ENCODE assay signal across 10 cellular contexts in the genomic region with DNA sequence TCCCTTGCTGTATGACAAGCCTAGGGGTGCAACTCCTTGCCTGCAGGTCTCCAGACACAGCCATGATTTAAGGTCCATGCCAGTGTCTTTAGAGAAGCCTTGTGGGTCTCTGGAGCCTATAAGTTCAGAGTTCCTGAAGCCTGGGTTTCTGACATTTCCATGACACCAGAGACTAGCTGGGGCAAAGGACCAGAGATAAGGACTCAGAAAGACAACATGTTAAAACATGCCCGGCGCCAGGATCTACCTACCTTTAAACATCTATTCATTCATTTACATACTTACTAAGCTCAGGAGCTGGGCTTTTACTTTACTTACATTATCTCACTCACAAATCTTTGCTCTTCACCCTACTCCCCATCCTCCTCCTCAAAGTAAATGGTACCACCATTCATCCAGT. TPM values are rescaled to one million over a fixed set of nuclear protein-coding genes. Genes with fewer than 3 reads are reported as not detected.
DNase-seq lines count a peak whose midpoint lies in the region; ATAC-seq, FAIRE-seq and TF ChIP-seq lines count a peak whose summit lies in the region.
"Had no signal": no experiment of that assay in that cellular context is flagged by ENCODE, and none has a peak within 500 bp of the region (broad histone marks: within the 10 kb centered on the region; RNA-seq: fewer than 3 reads in every experiment).

No MANE protein-coding gene starts in this region.

- H3K4me1 ChIP-seq in HEK293 (ENCODE audit: control insufficient read depth, insufficient read depth, low read length) (peaks cover 8% of the 10 kb centered on the region), HepG2 (ENCODE audit: insufficient read depth, low read length) (peaks cover 29% of the 10 kb centered on the region), small intestine (ENCODE audit: control insufficient read depth in 2 of 2, insufficient read depth in 1 of 2, low read depth in 1 of 2, low read length in 1 of 2) (peaks cover 3 to 7% of the 10 kb centered on the region in 2 donors)

- H3K9ac ChIP-seq in HepG2 (ENCODE audit: insufficient read depth, low read depth, low read length): peak overlapping the region; percentile 92

- in situ Hi-C loops in HepG2 (cut with HindIII; ENCODE audit: extremely low pct_ligation_motif_present, low pct_unique_long_range_greater_than_20kb): no loop called here

- FAIRE-seq in HepG2 (lab: Jason Lieb, UNC): no peak
- no peak for FAIRE-seq in small intestine (lab: Jason Lieb, UNC)

- H3K36me3 ChIP-seq in HEK293 (ENCODE audit: control insufficient read depth in 2 of 2, insufficient read depth in 1 of 2, low read length in 2 of 2): peaks cover 37 to 71% of the 10 kb centered on the region in 2 experiments
- peaks cover 28 to 43% of the 10 kb centered on the region in 2 experiments for H3K36me3 ChIP-seq in HepG2 (replicated peaks in 1 of 2; ENCODE audit: control insufficient read depth in 1 of 2, insufficient read depth in 2 of 2, low read length in 2 of 2)
- H3K36me3 ChIP-seq in small intestine (ENCODE audit: control insufficient read depth in 2 of 2, insufficient read depth in 2 of 2, low read length in 2 of 2): peaks cover 8 to 12% of the 10 kb centered on the region in 2 donors

- POLR2A ChIA-PET in HEK293 (lab: Yijun Ruan, JAX) (interaction anchor here (1.1 to 1.8 kb wide), 3 partner anchors 9 to 22 kb away, joined by 3 to 8 read pairs (median 5); no protein-coding TSS in a partner anchor), HepG2 (lab: Yijun Ruan, JAX) (interaction anchor here (0.7 to 3.0 kb wide), 6 partner anchors 9 to 57 kb away, joined by 3 to 21 read pairs (median 6); a partner anchor contains a TSS)

- CTCF ChIA-PET in HEK293 (lab: Yijun Ruan, JAX): interaction anchor here (0.6 to 2.4 kb wide), 5 partner anchors 9 to 694 kb away, joined by 3 to 17 read pairs (median 6); a partner anchor contains a TSS
- CTCF ChIA-PET in HepG2 (lab: Yijun Ruan, JAX; ENCODE audit: low intra/inter-chr PET ratio, low total read pairs): no interaction called here

- DNase-seq in HepG2 (ENCODE audit: low spot score): no peak
- DNase-seq in OCI-M2 (lab: John Stamatoyannopoulos, UW; ENCODE audit: unreplicated experiment): no peak
- DNase-seq in small intestine: no peak
- DNase-seq: activated effector memory CD4-positive, alpha-beta T cell treated with Interleukin-2 at 50 U/mL for 16 hours; foreskin melanocyte had no signal

- H3K9me3 Mint-ChIP-seq in activated T-helper 17 cell treated with anti-CD3 and anti-CD28 coated beads, Interleukin-2, amount 50 U/mL, for 72 hours: no peaks in the 10 kb centered on the region

- H3K4me1 Mint-ChIP-seq in activated T-helper 17 cell treated with anti-CD3 and anti-CD28 coated beads, Interleukin-2, amount 50 U/mL, for 72 hours: peaks cover 21% of the 10 kb centered on the region

- TF ChIP-seq RAD21 in HepG2 (CRISPR knock-in tag; IDR thresholded peaks at IDR 0.05): no peak

- H3K27ac ChIP-seq in 22Rv1 (0 out of 2 replicates have a peak overlapping the region, but pooled peaks have one; percentile 85), HEK293 (ENCODE audit: extremely low read depth, low read depth, low read length) (peak overlapping the region; percentile 29; the same call in 1 of the 2 replicates), HepG2 (ENCODE audit: extremely low read length, insufficient read depth, low read length) (peak overlapping the region; percentile 87), small intestine (ENCODE audit: low read depth in 1 of 2, low read length in 1 of 2) (no peak overlapping the region)

- TF ChIP-seq POLR2A in HepG2 (IDR thresholded peaks at IDR 0.05; ENCODE audit: insufficient read depth in 1 of 2, low read depth in 2 of 2, low read length in 2 of 2): peak in 1 of 2 experiments; percentile 21; a peak in 1 of 4 replicates

- H3K9me3 ChIP-seq in HEK293 (ENCODE audit: control insufficient read depth, insufficient read depth, low read depth, low read length) (no peaks in the 10 kb centered on the region), HepG2 (ENCODE audit: low read length) (no peaks in the 10 kb centered on the region), small intestine (ENCODE audit: control insufficient read depth, low read depth) (no peaks in the 10 kb centered on the region)

- no peaks in the 10 kb centered on the region for H3K27me3 Mint-ChIP-seq in activated T-helper 17 cell treated with anti-CD3 and anti-CD28 coated beads, Interleukin-2, amount 50 U/mL, for 72 hours

- H3K27me3 ChIP-seq in HepG2 (ENCODE audit: control insufficient read depth in 1 of 2, insufficient read depth in 2 of 2, low read length in 2 of 2) (no peaks in the 10 kb centered on the region; a peak in 1 of 5 replicates), small intestine (ENCODE audit: control insufficient read depth in 2 of 2, insufficient read depth in 2 of 2, low read length in 2 of 2) (no peaks in the 10 kb centered on the region)

- no peaks in the 10 kb centered on the region for H4K20me1 ChIP-seq in HepG2 (ENCODE audit: insufficient read depth, low read length)

- TF ChIP-seq EP300 in HepG2 (IDR thresholded peaks at IDR 0.05; ENCODE audit: low read depth in 2 of 2, low read length in 2 of 2) (no peak; a peak in 1 of 4 replicates), HepG2 (CRISPR knock-in tag; IDR thresholded peaks at IDR 0.05; ENCODE audit: borderline replicate concordance) (no peak)

- 51% methylated on average over 2 of the region's 2 CpGs for WGBS in HepG2 (ENCODE audit: low lambda C conversion rate)
- 75 to 82% (median 78%) methylated on average over 2 of the region's 2 CpGs for WGBS in small intestine, 3 donors

- H3K4me2 ChIP-seq in HepG2 (ENCODE audit: low read depth, low read length): peak overlapping the region; percentile 80

- intact Hi-C loops in HepG2 (cut with micrococcal nuclease; ENCODE audit: unreplicated experiment): no loop called here

- peaks cover 65% of the 10 kb centered on the region for H3K36me3 Mint-ChIP-seq in activated T-helper 17 cell treated with anti-CD3 and anti-CD28 coated beads, Interleukin-2, amount 50 U/mL, for 72 hours (ENCODE audit: low read depth)

- peaks cover 39% of the 10 kb centered on the region for H3K79me2 ChIP-seq in HepG2 (ENCODE audit: insufficient read depth, low read length)

- no peak for ATAC-seq in activated T-helper 17 cell treated with anti-CD3 and anti-CD28 coated beads, Interleukin-2, amount 50 U/mL, for 72 hours (replicated peaks)
- ATAC-seq in HepG2 (no peak), GM21381 (IDR thresholded peaks at IDR 0.05; ENCODE audit: unreplicated experiment) (no peak), HG02623 (IDR thresholded peaks at IDR 0.05; ENCODE audit: unreplicated experiment) (no peak)

- no TSS peak for BruUV-seq in HepG2 (replicated peaks; lab: Mats Ljungman, UMichigan)

- peak overlapping the region; percentile 99 for H3K27ac Mint-ChIP-seq in activated T-helper 17 cell treated with anti-CD3 and anti-CD28 coated beads, Interleukin-2, amount 50 U/mL, for 72 hours

- TF ChIP-seq CTCF in 22Rv1 (IDR thresholded peaks at IDR 0.05): no peak
- TF ChIP-seq CTCF in HEK293 (tag by site-specific recombination; IDR thresholded peaks at IDR 0.05): no peak
- TF ChIP-seq CTCF in HepG2 (CRISPR knock-in tag; IDR thresholded peaks at IDR 0.05): no peak

- H2AFZ ChIP-seq in HepG2 (ENCODE audit: low read length): no peak overlapping the region

- H3K4me3 ChIP-seq in HEK293 (ENCODE audit: low read depth, low read length) (no peak overlapping the region), HepG2 (replicated peaks in 1 of 3; ENCODE audit: insufficient read depth in 1 of 3, low read depth in 2 of 3, low read length in 3 of 3) (peak overlapping the region; percentile 91 to 98 (median 93); a peak in 5 of 6 replicates), small intestine (ENCODE audit: low read depth in 1 of 2, low read length in 2 of 2) (no peak overlapping the region)

- peak overlapping the region; percentile 99 for H3K4me3 Mint-ChIP-seq in activated T-helper 17 cell treated with anti-CD3 and anti-CD28 coated beads, Interleukin-2, amount 50 U/mL, for 72 hours

RNA-seq across cellular contexts. Expression of a gene that starts 1.5 kb away (rescaled TPM):
- total RNA-seq in activated T-helper 17 cell treated with anti-CD3 and anti-CD28 coated beads, Interleukin-2, amount 50 U/mL, for 72 hours: 100 to 1,000 TPM in 1 of 2 donors, 10 to 100 TPM in 1; 63.3 to 109 TPM
- total RNA-seq in HepG2 (2016; rRNA removed; fragmentation: Illumina TruSeq; extraction: Trizol): 217 and 294 TPM in 2 replicates
- 159 and 163 TPM in 2 replicates for total RNA-seq in HepG2 (2016; cell fraction: cytosol; rRNA removed; fragmentation: Illumina TruSeq; extraction: Trizol; ENCODE audit: low read depth)
- total RNA-seq in HepG2 (2016; cell fraction: insoluble cytoplasmic fraction; rRNA removed; fragmentation: Illumina TruSeq; extraction: Trizol): 225 and 322 TPM in 2 replicates
- 113 and 118 TPM in 2 replicates for total RNA-seq in HepG2 (2016; cell fraction: membrane; rRNA removed; fragmentation: Illumina TruSeq; extraction: Trizol)
- total RNA-seq in HepG2 (2016; cell fraction: nucleus; rRNA removed; fragmentation: Illumina TruSeq; extraction: Trizol): 94.1 and 102 TPM in 2 replicates
- polyA plus RNA-seq in HepG2 (2011; rRNA removed) (131 and 137 TPM in 2 replicates), small intestine (100 to 1,000 TPM; 146 to 247 (median 180) TPM)
- 178 and 188 TPM in 2 replicates for polyA plus RNA-seq in HepG2 (2011; cell fraction: cytosol; rRNA removed)
- 65.8 and 77.3 TPM in 2 replicates for polyA plus RNA-seq in HepG2 (2011; cell fraction: nucleus; rRNA removed)
- 92.3 and 97.7 TPM in 2 replicates for polyA plus RNA-seq in HepG2 (2012)
- 113 and 115 TPM in 2 replicates for polyA plus RNA-seq in HepG2 (2016; cell fraction: cytosol; fragmentation: Illumina TruSeq; extraction: Trizol; ENCODE audit: low read depth)
- 260 and 314 TPM in 2 replicates for polyA plus RNA-seq in HepG2 (2016; cell fraction: insoluble cytoplasmic fraction; fragmentation: Illumina TruSeq; extraction: Trizol; ENCODE audit: low read depth)
- polyA plus RNA-seq in HepG2 (2016; cell fraction: membrane; fragmentation: Illumina TruSeq; extraction: Trizol; ENCODE audit: low read depth): 75.9 and 83.5 TPM in 2 replicates
- 124 and 142 TPM in 2 replicates for polyA plus RNA-seq in HepG2 (2016; cell fraction: nucleus; fragmentation: Illumina TruSeq; extraction: Trizol; ENCODE audit: insufficient read depth, low read depth)
- polyA minus RNA-seq in HepG2 (2011; rRNA and poly(A)+ RNA removed; ENCODE audit: low replicate concordance): 68.9 and 78.1 TPM in 2 replicates
- 21.0 and 23.5 TPM in 2 replicates for polyA minus RNA-seq in HepG2 (2011; cell fraction: cytosol; rRNA and poly(A)+ RNA removed)
- 83.2 and 89.1 TPM in 2 replicates for polyA minus RNA-seq in HepG2 (2011; cell fraction: nucleus; rRNA and poly(A)+ RNA removed)

RNA-seq across cellular contexts. Expression of a gene that starts 1.5 kb away (rescaled TPM):
- 10 to 100 TPM; 20.8 to 48.7 TPM for total RNA-seq in activated T-helper 17 cell treated with anti-CD3 and anti-CD28 coated beads, Interleukin-2, amount 50 U/mL, for 72 hours
- total RNA-seq in HepG2 (2016; rRNA removed; fragmentation: Illumina TruSeq; extraction: Trizol): 17.3 and 24.6 TPM in 2 replicates
- 6.4 and 7.4 TPM in 2 replicates for total RNA-seq in HepG2 (2016; cell fraction: cytosol; rRNA removed; fragmentation: Illumina TruSeq; extraction: Trizol; ENCODE audit: low read depth)
- 17.1 and 25.6 TPM in 2 replicates for total RNA-seq in HepG2 (2016; cell fraction: insoluble cytoplasmic fraction; rRNA removed; fragmentation: Illumina TruSeq; extraction: Trizol)
- total RNA-seq in HepG2 (2016; cell fraction: membrane; rRNA removed; fragmentation: Illumina TruSeq; extraction: Trizol): 7.7 and 8.9 TPM in 2 replicates
- 28.4 and 31.8 TPM in 2 replicates for total RNA-seq in HepG2 (2016; cell fraction: nucleus; rRNA removed; fragmentation: Illumina TruSeq; extraction: Trizol)
- polyA plus RNA-seq in HepG2 (2011; rRNA removed) (13.4 and 20.7 TPM in 2 replicates), small intestine (1 to 10 TPM in 1 of 3 donors, not detected in 2; 2.5 TPM)
- polyA plus RNA-seq in HepG2 (2011; cell fraction: cytosol; rRNA removed): 4.7 and 7.1 TPM in 2 replicates
- polyA plus RNA-seq in HepG2 (2011; cell fraction: nucleus; rRNA removed): 58.4 and 108 TPM in 2 replicates
- polyA plus RNA-seq in HepG2 (2012): 6.6 and 17.5 TPM in 2 replicates
- polyA plus RNA-seq in HepG2 (2016; cell fraction: cytosol; fragmentation: Illumina TruSeq; extraction: Trizol; ENCODE audit: low read depth): 1.3 and 1.6 TPM in 2 replicates
- polyA plus RNA-seq in HepG2 (2016; cell fraction: insoluble cytoplasmic fraction; fragmentation: Illumina TruSeq; extraction: Trizol; ENCODE audit: low read depth): 13.3 and 16.0 TPM in 2 replicates
- 2.3 and 3.2 TPM in 2 replicates for polyA plus RNA-seq in HepG2 (2016; cell fraction: membrane; fragmentation: Illumina TruSeq; extraction: Trizol; ENCODE audit: low read depth)
- 65.8 and 68.9 TPM in 2 replicates for polyA plus RNA-seq in HepG2 (2016; cell fraction: nucleus; fragmentation: Illumina TruSeq; extraction: Trizol; ENCODE audit: insufficient read depth, low read depth)
- polyA minus RNA-seq in HepG2 (2011; rRNA and poly(A)+ RNA removed; ENCODE audit: low replicate concordance): 6.9 and 17.6 TPM in 2 replicates
- 5.3 and 5.4 TPM in 2 replicates for polyA minus RNA-seq in HepG2 (2011; cell fraction: cytosol; rRNA and poly(A)+ RNA removed)
- polyA minus RNA-seq in HepG2 (2011; cell fraction: nucleus; rRNA and poly(A)+ RNA removed): 14.9 and 18.7 TPM in 2 replicates

RNA-seq across cellular contexts. Expression of a gene that starts 25.6 kb away (rescaled TPM):
- total RNA-seq in activated T-helper 17 cell treated with anti-CD3 and anti-CD28 coated beads, Interleukin-2, amount 50 U/mL, for 72 hours: 10 to 100 TPM; 38.5 to 95.1 TPM
- total RNA-seq in HepG2 (2016; rRNA removed; fragmentation: Illumina TruSeq; extraction: Trizol): 7.5 and 22.1 TPM in 2 replicates
- 10.5 and 11.7 TPM in 2 replicates for total RNA-seq in HepG2 (2016; cell fraction: cytosol; rRNA removed; fragmentation: Illumina TruSeq; extraction: Trizol; ENCODE audit: low read depth)
- 6.2 and 23.3 TPM in 2 replicates for total RNA-seq in HepG2 (2016; cell fraction: insoluble cytoplasmic fraction; rRNA removed; fragmentation: Illumina TruSeq; extraction: Trizol)
- 9.8 and 10.1 TPM in 2 replicates for total RNA-seq in HepG2 (2016; cell fraction: membrane; rRNA removed; fragmentation: Illumina TruSeq; extraction: Trizol)
- total RNA-seq in HepG2 (2016; cell fraction: nucleus; rRNA removed; fragmentation: Illumina TruSeq; extraction: Trizol): 20.2 and 23.1 TPM in 2 replicates
- polyA plus RNA-seq in HepG2 (2011; rRNA removed) (17.0 and 22.7 TPM in 2 replicates), small intestine (1 to 10 TPM; 3.8 to 9.2 (median 4.2) TPM)
- 9.6 and 15.4 TPM in 2 replicates for polyA plus RNA-seq in HepG2 (2011; cell fraction: cytosol; rRNA removed)
- 39.0 and 41.1 TPM in 2 replicates for polyA plus RNA-seq in HepG2 (2011; cell fraction: nucleus; rRNA removed)
- 13.3 and 17.4 TPM in 2 replicates for polyA plus RNA-seq in HepG2 (2012)
- 1.4 and 1.5 TPM in 2 replicates for polyA plus RNA-seq in HepG2 (2016; cell fraction: cytosol; fragmentation: Illumina TruSeq; extraction: Trizol; ENCODE audit: low read depth)
- polyA plus RNA-seq in HepG2 (2016; cell fraction: insoluble cytoplasmic fraction; fragmentation: Illumina TruSeq; extraction: Trizol; ENCODE audit: low read depth): 4.9 and 6.1 TPM in 2 replicates
- polyA plus RNA-seq in HepG2 (2016; cell fraction: membrane; fragmentation: Illumina TruSeq; extraction: Trizol; ENCODE audit: low read depth): 2.1 and 2.5 TPM in 2 replicates
- polyA plus RNA-seq in HepG2 (2016; cell fraction: nucleus; fragmentation: Illumina TruSeq; extraction: Trizol; ENCODE audit: insufficient read depth, low read depth): 37.4 and 38.2 TPM in 2 replicates
- 34.0 and 72.4 TPM in 2 replicates for polyA minus RNA-seq in HepG2 (2011; rRNA and poly(A)+ RNA removed; ENCODE audit: low replicate concordance)
- 22.9 and 27.6 TPM in 2 replicates for polyA minus RNA-seq in HepG2 (2011; cell fraction: cytosol; rRNA and poly(A)+ RNA removed)
- polyA minus RNA-seq in HepG2 (2011; cell fraction: nucleus; rRNA and poly(A)+ RNA removed): 14.0 and 16.7 TPM in 2 replicates

RNA-seq across cellular contexts. Expression of a gene that starts 25.8 kb away (rescaled TPM):
- 100 to 1,000 TPM in 1 of 2 donors, 10 to 100 TPM in 1; 37.1 to 101 TPM for total RNA-seq in activated T-helper 17 cell treated with anti-CD3 and anti-CD28 coated beads, Interleukin-2, amount 50 U/mL, for 72 hours
- 222 and 239 TPM in 2 replicates for total RNA-seq in HepG2 (2016; rRNA removed; fragmentation: Illumina TruSeq; extraction: Trizol)
- total RNA-seq in HepG2 (2016; cell fraction: cytosol; rRNA removed; fragmentation: Illumina TruSeq; extraction: Trizol; ENCODE audit: low read depth): 75.0 and 83.4 TPM in 2 replicates
- total RNA-seq in HepG2 (2016; cell fraction: insoluble cytoplasmic fraction; rRNA removed; fragmentation: Illumina TruSeq; extraction: Trizol): 213 and 234 TPM in 2 replicates
- 172 and 182 TPM in 2 replicates for total RNA-seq in HepG2 (2016; cell fraction: membrane; rRNA removed; fragmentation: Illumina TruSeq; extraction: Trizol)
- 115 and 124 TPM in 2 replicates for total RNA-seq in HepG2 (2016; cell fraction: nucleus; rRNA removed; fragmentation: Illumina TruSeq; extraction: Trizol)
- polyA plus RNA-seq in HepG2 (2011; rRNA removed) (87.3 and 93.2 TPM in 2 replicates), small intestine (100 to 1,000 TPM in 1 of 3 donors, 10 to 100 TPM in 2; 51.0 to 108 (median 53.2) TPM)
- 57.2 and 66.4 TPM in 2 replicates for polyA plus RNA-seq in HepG2 (2011; cell fraction: cytosol; rRNA removed)
- polyA plus RNA-seq in HepG2 (2011; cell fraction: nucleus; rRNA removed): 50.6 and 58.7 TPM in 2 replicates
- polyA plus RNA-seq in HepG2 (2012): 90.0 and 114 TPM in 2 replicates
- 59.8 and 73.7 TPM in 2 replicates for polyA plus RNA-seq in HepG2 (2016; cell fraction: cytosol; fragmentation: Illumina TruSeq; extraction: Trizol; ENCODE audit: low read depth)
- polyA plus RNA-seq in HepG2 (2016; cell fraction: insoluble cytoplasmic fraction; fragmentation: Illumina TruSeq; extraction: Trizol; ENCODE audit: low read depth): 202 and 242 TPM in 2 replicates
- 104 and 113 TPM in 2 replicates for polyA plus RNA-seq in HepG2 (2016; cell fraction: membrane; fragmentation: Illumina TruSeq; extraction: Trizol; ENCODE audit: low read depth)
- 152 and 155 TPM in 2 replicates for polyA plus RNA-seq in HepG2 (2016; cell fraction: nucleus; fragmentation: Illumina TruSeq; extraction: Trizol; ENCODE audit: insufficient read depth, low read depth)
- polyA minus RNA-seq in HepG2 (2011; rRNA and poly(A)+ RNA removed; ENCODE audit: low replicate concordance): 159 and 165 TPM in 2 replicates
- polyA minus RNA-seq in HepG2 (2011; cell fraction: cytosol; rRNA and poly(A)+ RNA removed): 74.4 and 77.8 TPM in 2 replicates
- 73.0 and 88.5 TPM in 2 replicates for polyA minus RNA-seq in HepG2 (2011; cell fraction: nucleus; rRNA and poly(A)+ RNA removed)

RNA-seq across cellular contexts. Expression of a gene that starts 54.5 kb away (rescaled TPM):
- total RNA-seq in activated T-helper 17 cell treated with anti-CD3 and anti-CD28 coated beads, Interleukin-2, amount 50 U/mL, for 72 hours: 10 to 100 TPM; 12.4 to 13.6 TPM
- total RNA-seq in HepG2 (2016; rRNA removed; fragmentation: Illumina TruSeq; extraction: Trizol): 32.0 and 87.3 TPM in 2 replicates
- total RNA-seq in HepG2 (2016; cell fraction: cytosol; rRNA removed; fragmentation: Illumina TruSeq; extraction: Trizol; ENCODE audit: low read depth): 20.7 and 23.9 TPM in 2 replicates
- 26.9 and 94.3 TPM in 2 replicates for total RNA-seq in HepG2 (2016; cell fraction: insoluble cytoplasmic fraction; rRNA removed; fragmentation: Illumina TruSeq; extraction: Trizol)
- 19.8 and 21.0 TPM in 2 replicates for total RNA-seq in HepG2 (2016; cell fraction: membrane; rRNA removed; fragmentation: Illumina TruSeq; extraction: Trizol)
- 90.8 and 95.0 TPM in 2 replicates for total RNA-seq in HepG2 (2016; cell fraction: nucleus; rRNA removed; fragmentation: Illumina TruSeq; extraction: Trizol)
- polyA plus RNA-seq in HepG2 (2011; rRNA removed) (109 and 117 TPM in 2 replicates), small intestine (100 to 1,000 TPM in 2 of 3 donors, 10 to 100 TPM in 1; 13.5 to 259 (median 129) TPM)
- polyA plus RNA-seq in HepG2 (2011; cell fraction: cytosol; rRNA removed): 68.6 and 80.4 TPM in 2 replicates
- polyA plus RNA-seq in HepG2 (2011; cell fraction: nucleus; rRNA removed): 334 and 438 TPM in 2 replicates
- polyA plus RNA-seq in HepG2 (2012): 79.7 and 97.7 TPM in 2 replicates
- 8.6 and 9.0 TPM in 2 replicates for polyA plus RNA-seq in HepG2 (2016; cell fraction: cytosol; fragmentation: Illumina TruSeq; extraction: Trizol; ENCODE audit: low read depth)
- 26.3 and 30.3 TPM in 2 replicates for polyA plus RNA-seq in HepG2 (2016; cell fraction: insoluble cytoplasmic fraction; fragmentation: Illumina TruSeq; extraction: Trizol; ENCODE audit: low read depth)
- polyA plus RNA-seq in HepG2 (2016; cell fraction: membrane; fragmentation: Illumina TruSeq; extraction: Trizol; ENCODE audit: low read depth): 13.4 and 14.3 TPM in 2 replicates
- 198 and 222 TPM in 2 replicates for polyA plus RNA-seq in HepG2 (2016; cell fraction: nucleus; fragmentation: Illumina TruSeq; extraction: Trizol; ENCODE audit: insufficient read depth, low read depth)
- 87.1 and 260 TPM in 2 replicates for polyA minus RNA-seq in HepG2 (2011; rRNA and poly(A)+ RNA removed; ENCODE audit: low replicate concordance)
- 32.1 and 36.7 TPM in 2 replicates for polyA minus RNA-seq in HepG2 (2011; cell fraction: cytosol; rRNA and poly(A)+ RNA removed)
- polyA minus RNA-seq in HepG2 (2011; cell fraction: nucleus; rRNA and poly(A)+ RNA removed): 111 and 114 TPM in 2 replicates

Comparison
In these comparisons a context has a peak if more than half of its experiments do, and no peak if none do; other contexts are left out.
1. H3K27ac ChIP-seq: peak in 22Rv1 (single experiment), HEK293 (single experiment) and HepG2 (single experiment); none in small intestine (0 of 2).
2. H3K4me3 ChIP-seq: peak in HepG2 (3 of 3); none in HEK293 (single experiment) and small intestine (0 of 2).